In the genomic region with DNA sequence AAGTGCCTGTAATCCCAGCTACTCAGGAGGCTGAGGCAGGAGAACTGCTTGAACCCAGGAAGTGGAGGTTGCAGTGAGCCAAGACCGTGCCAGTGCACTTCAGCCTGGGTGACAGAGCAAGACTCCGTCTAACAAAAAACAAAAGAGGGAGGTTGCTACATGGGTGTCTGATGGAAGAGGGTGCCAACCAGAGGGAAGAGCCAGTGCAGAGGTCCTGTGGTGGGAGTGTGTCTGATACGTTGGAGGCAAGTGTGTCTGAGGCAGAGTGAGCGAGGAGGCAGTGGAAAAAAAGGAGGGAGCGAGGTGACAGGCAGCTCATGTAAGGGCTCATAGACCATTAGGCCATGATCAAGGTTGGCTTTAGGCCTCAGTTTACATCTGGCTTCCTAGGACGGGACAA, we compare ENCODE assay signal across 22 cellular contexts. TPM values are rescaled to one million over a fixed set of nuclear protein-coding genes. Genes with fewer than 3 reads are reported as not detected.
A peak's percentile ranks its signal among the peaks of the same experiment; 100 is the strongest.
DNase-seq lines count a peak whose midpoint lies in the region; ATAC-seq lines count a peak whose summit lies in the region.
"Had no signal": no experiment of that assay in that cellular context is flagged by ENCODE, and none has a peak within 500 bp of the region (broad histone marks: within the 10 kb centered on the region; RNA-seq: fewer than 3 reads in every experiment).

No MANE protein-coding gene starts in this region.

- no peak for DNase-seq in activated CD4-positive, alpha-beta T cell treated with anti-CD3 and anti-CD28 coated beads for 36 hours
- DNase-seq in activated CD4-positive, alpha-beta T cell treated with anti-CD3 and anti-CD28 coated beads, Interleukin-2, amount 50 U/mL, for 48 hours = no peak
- no peak for DNase-seq in CD4-positive, alpha-beta memory T cell
- no peak for DNase-seq in activated CD8-positive, alpha-beta T cell treated with anti-CD3 and anti-CD28 coated beads, Interleukin-2, amount 10 ng/mL, durations not matched to agents 7 days and 5 days
- no peak for DNase-seq in memory B cell (ENCODE audit: low spot score in 2 of 2)
- no peak for DNase-seq in H4 (ENCODE audit: low spot score)
- no peak for DNase-seq in NCI-H2107 treated with DMSO at 0.1 percent for 48 hours (lab: John Stamatoyannopoulos, UW; ENCODE audit: unreplicated experiment)
- no peak for DNase-seq in NCI-H2227 (lab: John Stamatoyannopoulos, UW; ENCODE audit: unreplicated experiment)
- DNase-seq: activated CD4-positive, alpha-beta T cell treated with anti-CD3 and anti-CD28 coated beads, Interleukin-2, amount 50 U/mL, for 4 hours; anterior cingulate cortex; central memory CD4-positive, alpha-beta T cell; DMS79; effector CD8-positive, alpha-beta T cell; glutamatergic neuron; KBM-7; NCI-H2029 had no signal

- peak overlapping the region; percentile 1 for H3K27ac Mint-ChIP-seq in activated CD4-positive, alpha-beta T cell treated with anti-CD3 and anti-CD28 coated beads for 36 hours
- H3K27ac Mint-ChIP-seq in CD4-positive, alpha-beta memory T cell = peak overlapping the region; percentile 85 to 99 (median 98)
- peak overlapping the region; percentile 98 for H3K27ac Mint-ChIP-seq in activated CD8-positive, alpha-beta T cell treated with anti-CD3 and anti-CD28 coated beads, Interleukin-2, amount 10 ng/mL, durations not matched to agents 7 days and 5 days
- H3K27ac Mint-ChIP-seq in memory B cell = peak overlapping the region; percentile 96
- H3K27ac Mint-ChIP-seq: mesothelial cell of epicardium had no signal

- H3K4me3 Mint-ChIP-seq in activated CD4-positive, alpha-beta T cell treated with anti-CD3 and anti-CD28 coated beads for 36 hours = no peak overlapping the region
- peak overlapping the region in 1 of 8 donors; percentile 90 for H3K4me3 Mint-ChIP-seq in CD4-positive, alpha-beta memory T cell
- no peak overlapping the region for H3K4me3 Mint-ChIP-seq in activated CD8-positive, alpha-beta T cell treated with anti-CD3 and anti-CD28 coated beads, Interleukin-2, amount 10 ng/mL, durations not matched to agents 7 days and 5 days
- H3K4me3 Mint-ChIP-seq in memory B cell = no peak overlapping the region
- H3K4me3 Mint-ChIP-seq: mesothelial cell of epicardium, neural crest cell had no signal

- CTCF ChIA-PET in activated CD4-positive, alpha-beta T cell treated with anti-CD3 and anti-CD28 coated beads for 36 hours (lab: Charles Lee) = interaction anchor here (0.6 to 6.3 kb wide), 8 partner anchors 9 to 317 kb away, joined by 3 to 43 read pairs (median 6); partner anchors contain the start of gene CDC37
- CTCF ChIA-PET in CD4-positive, alpha-beta memory T cell (lab: Charles Lee; ENCODE audit: partially characterized antibody) = interaction anchor here (4.1 to 19.1 kb wide), 3 partner anchors 10 to 23 kb away, joined by 32 to 379 read pairs (median 117); partner anchors contain the start of gene CDC37
- CTCF ChIA-PET in activated CD8-positive, alpha-beta T cell treated with anti-CD3 and anti-CD28 coated beads, Interleukin-2, amount 10 ng/mL, durations not matched to agents 7 days and 5 days (lab: Charles Lee) = interaction anchor here (1.0 to 27.0 kb wide), 6 partner anchors 9 to 158 kb away, joined by 3 to 1132 read pairs (median 6); partner anchors contain the start of genes CDC37, ICAM1 and PDE4A

- H3K4me1 ChIP-seq in CD4-positive, alpha-beta memory T cell (ENCODE audit: insufficient read depth, low read length) = peaks cover 68% of the 10 kb centered on the region

- H3K27me3 ChIP-seq in CD4-positive, alpha-beta memory T cell (ENCODE audit: insufficient read depth, low read length) = peaks cover 6% of the 10 kb centered on the region

- peak overlapping the region; percentile 73 for H3K27ac ChIP-seq in CD4-positive, alpha-beta memory T cell (ENCODE audit: low read depth, low read length)
- H3K27ac ChIP-seq: A549, C4-2B, prostate gland had no signal

- no peaks in the 10 kb centered on the region for H3K9me3 ChIP-seq in CD4-positive, alpha-beta memory T cell (ENCODE audit: control insufficient read depth in 1 of 2, low read length in 2 of 2)
- H3K9me3 ChIP-seq: A549, prostate gland had no signal

- ATAC-seq in activated CD4-positive, alpha-beta T cell treated with anti-CD3 and anti-CD28 coated beads for 36 hours = no peak
- ATAC-seq in activated CD8-positive, alpha-beta T cell treated with anti-CD3 and anti-CD28 coated beads, Interleukin-2, amount 10 ng/mL, durations not matched to agents 7 days and 5 days = no peak
- ATAC-seq in memory B cell (ENCODE audit: low read depth) = no peak
- ATAC-seq: A549, left lobe of liver had no signal

- no peaks in the 10 kb centered on the region for H3K36me3 ChIP-seq in CD4-positive, alpha-beta memory T cell (ENCODE audit: insufficient read depth, low read length)
- H3K36me3 ChIP-seq: prostate gland had no signal

- POLR2A ChIA-PET in activated CD4-positive, alpha-beta T cell treated with anti-CD3 and anti-CD28 coated beads for 36 hours (lab: Charles Lee) = no interaction called here
- POLR2A ChIA-PET in CD4-positive, alpha-beta memory T cell (lab: Charles Lee; ENCODE audit: partially characterized antibody) = interaction anchor here (1.5 to 26.5 kb wide), 2 partner anchors 18 to 284 kb away, joined by 4 to 470 read pairs; partner anchors contain the start of gene CDC37
- POLR2A ChIA-PET in activated CD8-positive, alpha-beta T cell treated with anti-CD3 and anti-CD28 coated beads, Interleukin-2, amount 10 ng/mL, durations not matched to agents 7 days and 5 days (lab: Charles Lee) = interaction anchor here (1.0 to 3.0 kb wide), 4 partner anchors 9 to 23 kb away, joined by 3 to 25 read pairs (median 10); no protein-coding TSS in a partner anchor

- intact Hi-C loops in activated CD4-positive, alpha-beta T cell treated with anti-CD3 and anti-CD28 coated beads for 36 hours (cut with DNase I, micrococcal nuclease) = no loop called here
- intact Hi-C loops in CD4-positive, alpha-beta memory T cell (cut with micrococcal nuclease) = no loop called here

- H3K36me3 Mint-ChIP-seq in activated CD4-positive, alpha-beta T cell treated with anti-CD3 and anti-CD28 coated beads for 36 hours (ENCODE audit: low read depth) = no peaks in the 10 kb centered on the region
- peaks cover 0 to 12% of the 10 kb centered on the region in 2 donors for H3K36me3 Mint-ChIP-seq in CD4-positive, alpha-beta memory T cell
- peaks cover 40% of the 10 kb centered on the region for H3K36me3 Mint-ChIP-seq in activated CD8-positive, alpha-beta T cell treated with anti-CD3 and anti-CD28 coated beads, Interleukin-2, amount 10 ng/mL, durations not matched to agents 7 days and 5 days (ENCODE audit: low read depth)
- H3K36me3 Mint-ChIP-seq in memory B cell = no peaks in the 10 kb centered on the region
- H3K36me3 Mint-ChIP-seq: mesothelial cell of epicardium had no signal

- H3K27me3 Mint-ChIP-seq in activated CD4-positive, alpha-beta T cell treated with anti-CD3 and anti-CD28 coated beads for 36 hours = peaks cover 51% of the 10 kb centered on the region
- peaks cover 14 to 36% of the 10 kb centered on the region in 2 donors for H3K27me3 Mint-ChIP-seq in CD4-positive, alpha-beta memory T cell
- H3K27me3 Mint-ChIP-seq in activated CD8-positive, alpha-beta T cell treated with anti-CD3 and anti-CD28 coated beads, Interleukin-2, amount 10 ng/mL, durations not matched to agents 7 days and 5 days (ENCODE audit: low read depth) = peaks cover 2% of the 10 kb centered on the region
- H3K27me3 Mint-ChIP-seq in memory B cell = peaks cover 11% of the 10 kb centered on the region

- H3K4me1 Mint-ChIP-seq in activated CD4-positive, alpha-beta T cell treated with anti-CD3 and anti-CD28 coated beads for 36 hours = peaks cover 66% of the 10 kb centered on the region
- peaks cover 37 to 81% (median 59%) of the 10 kb centered on the region in 4 donors for H3K4me1 Mint-ChIP-seq in CD4-positive, alpha-beta memory T cell
- peaks cover 92% of the 10 kb centered on the region for H3K4me1 Mint-ChIP-seq in activated CD8-positive, alpha-beta T cell treated with anti-CD3 and anti-CD28 coated beads, Interleukin-2, amount 10 ng/mL, durations not matched to agents 7 days and 5 days (ENCODE audit: low read depth)
- H3K4me1 Mint-ChIP-seq in memory B cell = peaks cover 52% of the 10 kb centered on the region

- H3K4me3 ChIP-seq in CD4-positive, alpha-beta memory T cell (ENCODE audit: low read length in 2 of 2) = no peak overlapping the region
- H3K4me3 ChIP-seq: A549, prostate gland had no signal

- H3K9me3 Mint-ChIP-seq in activated CD4-positive, alpha-beta T cell treated with anti-CD3 and anti-CD28 coated beads for 36 hours (ENCODE audit: low read depth) = no peaks in the 10 kb centered on the region
- peaks cover 0 to 7% (median 0%) of the 10 kb centered on the region in 8 donors for H3K9me3 Mint-ChIP-seq in CD4-positive, alpha-beta memory T cell
- no peaks in the 10 kb centered on the region for H3K9me3 Mint-ChIP-seq in activated CD8-positive, alpha-beta T cell treated with anti-CD3 and anti-CD28 coated beads, Interleukin-2, amount 10 ng/mL, durations not matched to agents 7 days and 5 days (ENCODE audit: insufficient read depth)
- H3K9me3 Mint-ChIP-seq in memory B cell = no peaks in the 10 kb centered on the region
- H3K9me3 Mint-ChIP-seq: mesothelial cell of epicardium, neural crest cell had no signal

RNA-seq across cellular contexts. Expression of gene PDE4A, which starts 6.8 kb away (rescaled TPM):
- total RNA-seq in activated CD4-positive, alpha-beta T cell treated with anti-CD3 and anti-CD28 coated beads for 36 hours = 1 to 10 TPM; 3.9 to 4.3 TPM
- total RNA-seq in CD4-positive, alpha-beta memory T cell = 1 to 10 TPM; 2.5 to 3.3 TPM
- 1 to 10 TPM in 1 of 2 donors, under 1 TPM in 1; 0.81 to 5.6 TPM for polyA plus RNA-seq in CD4-positive, alpha-beta memory T cell
- total RNA-seq in activated CD8-positive, alpha-beta T cell treated with anti-CD3 and anti-CD28 coated beads, Interleukin-2, amount 10 ng/mL, durations not matched to agents 7 days and 5 days = 10 to 100 TPM; 54.2 to 56.0 TPM
- total RNA-seq in H4 (2014; rRNA removed; shearing (Covaris generic)) = 1.0 and 1.1 TPM in 2 replicates

RNA-seq across cellular contexts. Expression of gene CDC37, which starts 23.8 kb away (rescaled TPM):
- 100 to 1,000 TPM; 178 to 190 TPM for total RNA-seq in activated CD4-positive, alpha-beta T cell treated with anti-CD3 and anti-CD28 coated beads for 36 hours
- 100 to 1,000 TPM; 180 to 185 TPM for total RNA-seq in CD4-positive, alpha-beta memory T cell
- 10 to 100 TPM; 51.8 to 87.1 TPM for polyA plus RNA-seq in CD4-positive, alpha-beta memory T cell
- 100 to 1,000 TPM; 264 to 288 TPM for total RNA-seq in activated CD8-positive, alpha-beta T cell treated with anti-CD3 and anti-CD28 coated beads, Interleukin-2, amount 10 ng/mL, durations not matched to agents 7 days and 5 days
- total RNA-seq in H4 (2014; rRNA removed; shearing (Covaris generic)) = 105 and 132 TPM in 2 replicates

RNA-seq across cellular contexts. Expression of gene TYK2, which starts 46.8 kb away (rescaled TPM):
- 100 to 1,000 TPM; 151 to 197 TPM for total RNA-seq in activated CD4-positive, alpha-beta T cell treated with anti-CD3 and anti-CD28 coated beads for 36 hours
- total RNA-seq in CD4-positive, alpha-beta memory T cell = 100 to 1,000 TPM; 297 to 314 TPM
- polyA plus RNA-seq in CD4-positive, alpha-beta memory T cell = 10 to 100 TPM; 33.3 to 77.2 TPM
- total RNA-seq in activated CD8-positive, alpha-beta T cell treated with anti-CD3 and anti-CD28 coated beads, Interleukin-2, amount 10 ng/mL, durations not matched to agents 7 days and 5 days = 100 to 1,000 TPM; 216 to 240 TPM
- total RNA-seq in H4 (2014; rRNA removed; shearing (Covaris generic)) = 28.2 and 37.1 TPM in 2 replicates

Comparison
In these comparisons a context has a peak if more than half of its experiments do, and no peak if none do; other contexts are left out.
1. H3K27ac Mint-ChIP-seq: peak in every context shown above with its lines; median percentile 98 in CD4-positive, alpha-beta memory T cell; 98 in activated CD8-positive, alpha-beta T cell treated with anti-CD3 and anti-CD28 coated beads, Interleukin-2, amount 10 ng/mL, durations not matched to agents 7 days and 5 days; 96 in memory B cell; 1 in activated CD4-positive, alpha-beta T cell treated with anti-CD3 and anti-CD28 coated beads for 36 hours.
2. RNA of gene PDE4A, which starts 6.8 kb away (total RNA-seq): 54.2 to 56.0 TPM in activated CD8-positive, alpha-beta T cell treated with anti-CD3 and anti-CD28 coated beads, Interleukin-2, amount 10 ng/mL, durations not matched to agents 7 days and 5 days; 3.9 to 4.3 TPM in activated CD4-positive, alpha-beta T cell treated with anti-CD3 and anti-CD28 coated beads for 36 hours, 2.5 to 3.3 TPM in CD4-positive, alpha-beta memory T cell and 1.0 to 1.1 TPM in H4; every median in the first group is over 10 times any median in the second.